1 cellular context compared by ENCODE assay signal in genomic region chrX:139974496-139974895, GRCh38.
TF ChIP-seq lines count a peak whose summit lies in the region.

No MANE protein-coding gene starts in this region.

TF ChIP-seq in HepG2, 621 proteins besides CTCF, POLR2A, EP300 and RAD21:
- TF ChIP-seq ZBTB26 (CRISPR knock-in tag; IDR thresholded peaks at IDR 0.05; ENCODE audit: borderline replicate concordance) (no peak), FOXJ3 (CRISPR knock-in tag; IDR thresholded peaks at IDR 0.05; ENCODE audit: borderline replicate concordance) (no peak), CERS6 (CRISPR knock-in tag; IDR thresholded peaks at IDR 0.05) (no peak), MBD4 (IDR thresholded peaks at IDR 0.05; ENCODE audit: borderline replicate concordance, low read length) (no peak), TIGD3 (CRISPR knock-in tag; IDR thresholded peaks at IDR 0.05; ENCODE audit: borderline replicate concordance) (no peak), NKX3-1 (CRISPR knock-in tag; IDR thresholded peaks at IDR 0.05) (no peak), FLYWCH1 (CRISPR knock-in tag; IDR thresholded peaks at IDR 0.05) (no peak), FOSL2 (CRISPR knock-in tag; IDR thresholded peaks at IDR 0.05) (no peak), HIVEP1 (CRISPR knock-in tag; IDR thresholded peaks at IDR 0.05) (no peak), NCOA5 (CRISPR knock-in tag; IDR thresholded peaks at IDR 0.05) (no peak), TAF1 (CRISPR knock-in tag; IDR thresholded peaks at IDR 0.05) (no peak), ETV6 (CRISPR knock-in tag; conservative IDR thresholded peaks at IDR 0.05) (no peak)
- TF ChIP-seq, protein P1, sequence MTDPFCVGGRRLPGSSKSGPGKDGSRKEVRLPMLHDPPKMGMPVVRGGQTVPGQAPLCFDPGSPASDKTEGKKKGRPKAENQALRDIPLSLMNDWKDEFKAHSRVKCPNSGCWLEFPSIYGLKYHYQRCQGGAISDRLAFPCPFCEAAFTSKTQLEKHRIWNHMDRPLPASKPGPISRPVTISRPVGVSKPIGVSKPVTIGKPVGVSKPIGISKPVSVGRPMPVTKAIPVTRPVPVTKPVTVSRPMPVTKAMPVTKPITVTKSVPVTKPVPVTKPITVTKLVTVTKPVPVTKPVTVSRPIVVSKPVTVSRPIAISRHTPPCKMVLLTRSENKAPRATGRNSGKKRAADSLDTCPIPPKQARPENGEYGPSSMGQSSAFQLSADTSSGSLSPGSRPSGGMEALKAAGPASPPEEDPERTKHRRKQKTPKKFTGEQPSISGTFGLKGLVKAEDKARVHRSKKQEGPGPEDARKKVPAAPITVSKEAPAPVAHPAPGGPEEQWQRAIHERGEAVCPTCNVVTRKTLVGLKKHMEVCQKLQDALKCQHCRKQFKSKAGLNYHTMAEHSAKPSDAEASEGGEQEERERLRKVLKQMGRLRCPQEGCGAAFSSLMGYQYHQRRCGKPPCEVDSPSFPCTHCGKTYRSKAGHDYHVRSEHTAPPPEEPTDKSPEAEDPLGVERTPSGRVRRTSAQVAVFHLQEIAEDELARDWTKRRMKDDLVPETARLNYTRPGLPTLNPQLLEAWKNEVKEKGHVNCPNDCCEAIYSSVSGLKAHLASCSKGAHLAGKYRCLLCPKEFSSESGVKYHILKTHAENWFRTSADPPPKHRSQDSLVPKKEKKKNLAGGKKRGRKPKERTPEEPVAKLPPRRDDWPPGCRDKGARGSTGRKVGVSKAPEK (CRISPR knock-in tag; IDR thresholded peaks at IDR 0.05; ENCODE audit: borderline replicate concordance), result no peak
TF ChIP-seq in HepG2: peak in this region for 0.
